Comparison of ENCODE assay signal across 8 cellular contexts in genomic region chr14:99971087-99971928, GRCh38.
A peak's percentile ranks its signal among the peaks of the same experiment; 100 is the strongest.
DNase-seq lines count a peak whose midpoint lies in the region; ATAC-seq and TF ChIP-seq lines count a peak whose summit lies in the region.

No MANE protein-coding gene starts in this region.

- TF ChIP-seq CTCF in RWPE2 (IDR thresholded peaks at IDR 0.05; ENCODE audit: poor library complexity, severe bottlenecking) (no peak), foreskin keratinocyte (conservative IDR thresholded peaks at IDR 0.05) (no peak)

- H3K9me3 ChIP-seq in RWPE2 (ENCODE audit: severe bottlenecking) (peaks cover 10% of the 10 kb centered on the region), neuron (ENCODE audit: low read length) (peaks cover 10% of the 10 kb centered on the region)

- H3K27ac ChIP-seq in RWPE2 (ENCODE audit: poor library complexity, severe bottlenecking) (peak overlapping the region; percentile 58), foreskin keratinocyte (no peak overlapping the region)

- ATAC-seq in GM21360 (IDR thresholded peaks at IDR 0.05; ENCODE audit: unreplicated experiment) (peak; percentile 65), RWPE2 (ENCODE audit: low read depth) (peak; percentile 74), foreskin keratinocyte (peak; percentile 84)
- peak; percentile 87 for ATAC-seq in stimulated activated naive CD8-positive, alpha-beta T cell treated with anti-CD3 and anti-CD28 coated beads, Interleukin-15, amount 100 ng/mL, for 72 hours

- H3K4me1 ChIP-seq in RWPE2 (ENCODE audit: insufficient read depth, poor library complexity, severe bottlenecking) (peaks cover 4% of the 10 kb centered on the region), foreskin keratinocyte (peaks cover 4% of the 10 kb centered on the region), neuron (ENCODE audit: insufficient read depth, low read length) (peaks cover 5% of the 10 kb centered on the region)

- H3K4me1 Mint-ChIP-seq in stimulated activated naive CD8-positive, alpha-beta T cell treated with anti-CD3 and anti-CD28 coated beads, Interleukin-15, amount 100 ng/mL, for 72 hours, result peaks cover 44% of the 10 kb centered on the region

- H3K36me3 ChIP-seq in RWPE2 (ENCODE audit: low read depth), result no peaks in the 10 kb centered on the region; the same call in 1 of the 2 replicates
- no peaks in the 10 kb centered on the region for H3K36me3 ChIP-seq in neuron (ENCODE audit: insufficient read depth, low read length)

- DNase-seq in CD1c-positive myeloid dendritic cell (ENCODE audit: extremely low spot score) (peak; percentile 83), KG1 (lab: John Stamatoyannopoulos, UW) (peak; percentile 84), RWPE2 (ENCODE audit: low spot score) (peak; percentile 88), activated gamma-delta T cell treated with Interleukin-2 at 50 U/mL for 16 hours (peak; percentile 71), foreskin keratinocyte (peak; percentile 46 to 72)
- DNase-seq in stimulated activated naive CD8-positive, alpha-beta T cell treated with anti-CD3 and anti-CD28 coated beads, Interleukin-15, amount 100 ng/mL, for 72 hours, result peak; percentile 77 to 82

- H3K27me3 ChIP-seq in RWPE2 (ENCODE audit: insufficient read depth, poor library complexity, severe bottlenecking) (no peaks in the 10 kb centered on the region), foreskin keratinocyte (peaks cover 25% of the 10 kb centered on the region), neuron (ENCODE audit: insufficient read depth, low read length) (no peaks in the 10 kb centered on the region)

- peak overlapping the region; percentile 73 for H3K4me3 ChIP-seq in RWPE2 (ENCODE audit: severe bottlenecking)
- H3K4me3 ChIP-seq in neuron (ENCODE audit: low read length), result peak overlapping the region; percentile 80

- H3K9me3 Mint-ChIP-seq in stimulated activated naive CD8-positive, alpha-beta T cell treated with anti-CD3 and anti-CD28 coated beads, Interleukin-15, amount 100 ng/mL, for 72 hours, result no peaks in the 10 kb centered on the region

- H2AFZ ChIP-seq in neuron (ENCODE audit: low read depth, low read length), result peak overlapping the region; percentile 41

- peak overlapping the region; percentile 53 to 72 for H3K4me3 Mint-ChIP-seq in stimulated activated naive CD8-positive, alpha-beta T cell treated with anti-CD3 and anti-CD28 coated beads, Interleukin-15, amount 100 ng/mL, for 72 hours

- H3K27ac Mint-ChIP-seq in stimulated activated naive CD8-positive, alpha-beta T cell treated with anti-CD3 and anti-CD28 coated beads, Interleukin-15, amount 100 ng/mL, for 72 hours, result no peak overlapping the region

- peaks cover 23% of the 10 kb centered on the region for H3K27me3 Mint-ChIP-seq in stimulated activated naive CD8-positive, alpha-beta T cell treated with anti-CD3 and anti-CD28 coated beads, Interleukin-15, amount 100 ng/mL, for 72 hours
